ENCODE assay signal across 22 cellular contexts in genomic region chr17:1449412-1449967, GRCh38. TPM values are rescaled to one million over a fixed set of nuclear protein-coding genes. Genes with fewer than 3 reads are reported as not detected.
DNase-seq lines count a peak whose midpoint lies in the region; ATAC-seq and TF ChIP-seq lines count a peak whose summit lies in the region.
"Had no signal": no experiment of that assay in that cellular context is flagged by ENCODE, and none has a peak within 500 bp of the region (broad histone marks: within the 10 kb centered on the region; RNA-seq: fewer than 3 reads in every experiment).

No MANE protein-coding gene starts in this region.

- WGBS in stomach, 5 donors: 71 to 86% (median 77%) methylated on average over 5 of the region's 5 CpGs

- H3K27me3 Mint-ChIP-seq in HFFc6 (ENCODE audit: insufficient read depth) (0 out of 2 replicates have a peak, but pooled peaks cover 2% of the 10 kb centered on the region), chondrocyte (ENCODE audit: low read depth) (no peaks in the 10 kb centered on the region), memory B cell (no peaks in the 10 kb centered on the region)

- no peaks in the 10 kb centered on the region for H3K9me3 ChIP-seq in stomach
- H3K9me3 ChIP-seq in uterus: no peaks in the 10 kb centered on the region

- intact Hi-C loops in stomach (cut with DNase I; ENCODE audit: low total_unique reads) (no loop called here), uterus (cut with DNase I; ENCODE audit: low total_unique reads) (no loop called here)

- H3K9me3 Mint-ChIP-seq in HFFc6 (no peaks in the 10 kb centered on the region), chondrocyte (ENCODE audit: low read depth) (no peaks in the 10 kb centered on the region), memory B cell (no peaks in the 10 kb centered on the region)

- H3K27ac ChIP-seq in stomach (peak overlapping the region in 4 of 5 donors; percentile 5 to 56 (median 21)), uterus (no peak overlapping the region)
- H3K27ac ChIP-seq: C4-2B, HL-60, skin epidermis had no signal

- no peak for ATAC-seq in memory B cell (ENCODE audit: low read depth)
- ATAC-seq in HG03469 (IDR thresholded peaks at IDR 0.05; ENCODE audit: unreplicated experiment): no peak
- ATAC-seq: GM12878, SK-N-SH treated with all-trans-retinoic acid at 6 μM for 48 hours had no signal

- DNase-seq in HFFc6 (no peak), chondrocyte (ENCODE audit: low spot score) (no peak), memory B cell (ENCODE audit: low spot score in 2 of 2) (no peak), stomach (no peak), uterus (no peak), OCI-M1 (lab: John Stamatoyannopoulos, UW) (no peak)
- DNase-seq: activated CD4-positive, alpha-beta T cell treated with anti-CD3 and anti-CD28 coated beads for 4 hours; activated CD8-positive, alpha-beta memory T cell treated with anti-CD3 and anti-CD28 coated beads for 24 hours; activated gamma-delta T cell; central memory CD4-positive, alpha-beta T cell; mesenchymal stem cell; NCI-H146; NCI-H2107; NCI-H446; occipital lobe; T-helper 2 cell had no signal

- H3K4me3 ChIP-seq in stomach (no peak overlapping the region), uterus (no peak overlapping the region)
- H3K4me3 ChIP-seq: GM12878, skin epidermis had no signal

- peak overlapping the region; percentile 14; the same call in 1 of the 2 replicates for H3K27ac Mint-ChIP-seq in HFFc6
- H3K27ac Mint-ChIP-seq in chondrocyte (ENCODE audit: unreplicated experiment): peak overlapping the region; percentile 13
- H3K27ac Mint-ChIP-seq in memory B cell: peak overlapping the region; percentile 49

- no peaks in the 10 kb centered on the region for H3K27me3 ChIP-seq in stomach
- no peaks in the 10 kb centered on the region for H3K27me3 ChIP-seq in uterus

- peaks cover 0 to 25% (median 4%) of the 10 kb centered on the region in 4 donors for H3K36me3 ChIP-seq in stomach
- H3K36me3 ChIP-seq in uterus: no peaks in the 10 kb centered on the region

- H3K4me1 Mint-ChIP-seq in HFFc6 (ENCODE audit: low read depth) (peaks cover 42% of the 10 kb centered on the region), chondrocyte (ENCODE audit: low read depth) (peaks cover 60% of the 10 kb centered on the region), memory B cell (peaks cover 29% of the 10 kb centered on the region)

- H3K4me1 ChIP-seq in stomach (peaks cover 29 to 98% (median 71%) of the 10 kb centered on the region in 4 donors), uterus (peaks cover 5 to 7% of the 10 kb centered on the region in 2 donors)

- H3K36me3 Mint-ChIP-seq in HFFc6 (ENCODE audit: low read depth): peaks cover 40% of the 10 kb centered on the region
- peaks cover 4% of the 10 kb centered on the region for H3K36me3 Mint-ChIP-seq in chondrocyte (ENCODE audit: low read depth)
- peaks cover 2% of the 10 kb centered on the region for H3K36me3 Mint-ChIP-seq in memory B cell

- TF ChIP-seq CTCF in HFFc6 (IDR thresholded peaks at IDR 0.05) (no peak), chondrocyte (IDR thresholded peaks at IDR 0.05) (no peak), stomach (IDR thresholded peaks at IDR 0.05) (no peak), uterus (IDR thresholded peaks at IDR 0.05) (no peak)

- TF ChIP-seq POLR2A in stomach (IDR thresholded peaks at IDR 0.05): no peak
- no peak for TF ChIP-seq POLR2A in uterus (IDR thresholded peaks at IDR 0.05)

- H3K4me3 Mint-ChIP-seq in HFFc6 (no peak overlapping the region), chondrocyte (ENCODE audit: unreplicated experiment) (no peak overlapping the region), memory B cell (no peak overlapping the region)

- TF ChIP-seq EP300 in stomach (IDR thresholded peaks at IDR 0.05): no peak

RNA-seq across cellular contexts. Expression of gene CRK, which starts 6.5 kb away (rescaled TPM):
- 10 to 100 TPM; 71.1 to 83.1 (median 77.5) TPM for total RNA-seq in HFFc6 (2021; fragmentation: NEBNext Ultra II Directional; extraction: Animal tissue kit (Norgen Biotek cat#: 25700))
- total RNA-seq in chondrocyte (65.8 to 70.4 TPM (median 70.4 TPM) in 3 replicates), stomach (10 to 100 TPM; 18.2 to 87.5 (median 53.5) TPM), uterus (100 to 1,000 TPM in 1 of 4 donors, 10 to 100 TPM in 3; 34.6 to 118 (median 57.3) TPM)
- 10 to 100 TPM; 18.0 to 40.5 (median 32.9) TPM for polyA plus RNA-seq in stomach

RNA-seq across cellular contexts. Expression of gene MYO1C, which starts 43.0 kb away (rescaled TPM):
- total RNA-seq in HFFc6 (2021; fragmentation: NEBNext Ultra II Directional; extraction: Animal tissue kit (Norgen Biotek cat#: 25700)): 100 to 1,000 TPM; 310 to 400 (median 328) TPM
- 216 to 329 TPM (median 329 TPM) in 3 replicates for total RNA-seq in chondrocyte
- total RNA-seq in stomach: 100 to 1,000 TPM in 3 of 5 donors, 10 to 100 TPM in 2; 74.2 to 158 (median 107) TPM
- 10 to 100 TPM; 45.2 to 61.3 (median 54.4) TPM for polyA plus RNA-seq in stomach
- total RNA-seq in uterus: 100 to 1,000 TPM in 2 of 4 donors, 10 to 100 TPM in 2; 89.1 to 276 (median 116) TPM

RNA-seq across cellular contexts. Expression of gene YWHAE, which starts 49.5 kb away (rescaled TPM):
- total RNA-seq in HFFc6 (2021; fragmentation: NEBNext Ultra II Directional; extraction: Animal tissue kit (Norgen Biotek cat#: 25700)): 100 to 1,000 TPM; 713 to 967 (median 844) TPM
- total RNA-seq in chondrocyte: 362 to 407 TPM (median 372 TPM) in 3 replicates
- total RNA-seq in stomach: 1,000 to 10,000 TPM in 2 of 5 donors, 100 to 1,000 TPM in 3; 335 to 1,151 (median 362) TPM
- polyA plus RNA-seq in stomach: 100 to 1,000 TPM; 219 to 323 (median 254) TPM
- 100 to 1,000 TPM; 390 to 894 (median 580) TPM for total RNA-seq in uterus

Comparison
In these comparisons a context has a peak if more than half of its experiments do, and no peak if none do; other contexts are left out.
1. H3K27ac ChIP-seq: peak in stomach (4 of 5); none in uterus (0 of 2).
2. Peak in every context shown above with its lines, with median percentiles within 50 percentile points of each other: H3K27ac Mint-ChIP-seq.